In genomic region chr10:59865101-59865500, GRCh38 we compare ENCODE assay signal across 1 cellular context.
TF ChIP-seq lines count a peak whose summit lies in the region.

No MANE protein-coding gene starts in this region.

TF ChIP-seq in H1, 55 proteins besides CTCF, POLR2A, EP300 and RAD21 (continued from another document):
- TF ChIP-seq CEBPB (IDR thresholded peaks at IDR 0.05; ENCODE audit: low read depth, low read length) (no peak), SIRT6 (IDR thresholded peaks at IDR 0.05; ENCODE audit: low read length) (no peak), HDAC2 (IDR thresholded peaks at IDR 0.05; ENCODE audit: borderline replicate concordance in 1 of 2, low read depth in 2 of 2, low read length in 2 of 2) (no peak)
